Comparison of ENCODE assay signal across 18 cellular contexts in the genomic region with DNA sequence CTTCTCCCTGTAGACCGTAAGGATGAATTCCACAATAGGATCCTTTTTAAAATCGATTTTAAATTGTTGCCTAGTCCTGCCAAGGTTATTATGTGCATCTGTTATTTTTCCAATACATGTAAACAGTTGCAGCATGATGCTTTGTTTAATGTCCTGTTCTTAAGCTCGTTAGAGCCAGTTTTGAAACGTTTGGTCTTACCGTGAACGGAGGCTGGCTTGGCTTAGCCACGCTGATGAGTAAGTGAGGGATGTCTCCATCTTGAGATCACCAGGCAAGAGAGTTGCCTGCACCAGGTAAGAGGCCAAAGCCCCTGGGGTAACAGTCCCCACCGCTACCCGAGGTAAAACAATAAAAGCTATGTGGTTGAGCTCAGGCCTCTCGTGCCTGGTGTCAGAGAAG. TPM values are rescaled to one million over a fixed set of nuclear protein-coding genes. Genes with fewer than 3 reads are reported as not detected.
DNase-seq lines count a peak whose midpoint lies in the region; TF ChIP-seq lines count a peak whose summit lies in the region.
"Had no signal": no experiment of that assay in that cellular context is flagged by ENCODE, and none has a peak within 500 bp of the region (broad histone marks: within the 10 kb centered on the region; RNA-seq: fewer than 3 reads in every experiment).

No MANE protein-coding gene starts in this region.

- no peak overlapping the region for H2AFZ ChIP-seq in MM.1S (ENCODE audit: low read length)
- H2AFZ ChIP-seq: neural progenitor cell had no signal

- no peaks in the 10 kb centered on the region for H3K9me3 ChIP-seq in skeletal muscle satellite cell (replicated peaks; ENCODE audit: low read length)
- no peaks in the 10 kb centered on the region for H3K9me3 ChIP-seq in vagina
- H3K9me3 ChIP-seq in MM.1S (replicated peaks; ENCODE audit: insufficient read depth, low read length): no peaks in the 10 kb centered on the region
- H3K9me3 ChIP-seq: thyroid gland had no signal

- no peaks in the 10 kb centered on the region for H3K9me3 Mint-ChIP-seq in activated naive CD4-positive, alpha-beta T cell treated with anti-CD3 and anti-CD28 coated beads, Interleukin-2, amount 50 U/mL, for 24 hours
- H3K9me3 Mint-ChIP-seq in activated naive CD4-positive, alpha-beta T cell treated with anti-CD3 and anti-CD28 coated beads for 36 hours: no peaks in the 10 kb centered on the region
- H3K9me3 Mint-ChIP-seq in glutamatergic neuron (ENCODE audit: unreplicated experiment) (peaks cover 4% of the 10 kb centered on the region), endothelial cell (ENCODE audit: unreplicated experiment) (no peaks in the 10 kb centered on the region), immature natural killer cell (no peaks in the 10 kb centered on the region)
- H3K9me3 Mint-ChIP-seq: IgD-negative memory B cell, neural progenitor cell had no signal

- peak overlapping the region; percentile 40 for H3K9ac ChIP-seq in skeletal muscle satellite cell (ENCODE audit: low read depth, low read length)
- no peak overlapping the region for H3K9ac ChIP-seq in MM.1S (ENCODE audit: low read length)
- H3K9ac ChIP-seq: neural progenitor cell had no signal

- no peaks in the 10 kb centered on the region for H3F3A ChIP-seq in MM.1S (ENCODE audit: insufficient read depth, low read length)

- TF ChIP-seq POLR2A in vagina (IDR thresholded peaks at IDR 0.05): no peak

- no peaks in the 10 kb centered on the region for H3K4me1 Mint-ChIP-seq in activated naive CD4-positive, alpha-beta T cell treated with anti-CD3 and anti-CD28 coated beads, Interleukin-2, amount 50 U/mL, for 24 hours
- H3K4me1 Mint-ChIP-seq in activated naive CD4-positive, alpha-beta T cell treated with anti-CD3 and anti-CD28 coated beads for 36 hours (ENCODE audit: low read depth): no peaks in the 10 kb centered on the region
- peaks cover 14% of the 10 kb centered on the region for H3K4me1 Mint-ChIP-seq in glutamatergic neuron (ENCODE audit: low read depth, unreplicated experiment)
- no peaks in the 10 kb centered on the region for H3K4me1 Mint-ChIP-seq in endothelial cell (ENCODE audit: unreplicated experiment)
- no peaks in the 10 kb centered on the region for H3K4me1 Mint-ChIP-seq in immature natural killer cell
- H3K4me1 Mint-ChIP-seq: IgD-negative memory B cell, neural progenitor cell had no signal

- DNase-seq in activated naive CD4-positive, alpha-beta T cell treated with anti-CD3 and anti-CD28 coated beads for 36 hours: no peak
- DNase-seq in glutamatergic neuron (no peak), vagina (ENCODE audit: extremely low spot score in 2 of 2) (no peak), endothelial cell (ENCODE audit: low spot score) (no peak), immature natural killer cell (no peak), MM.1S (no peak)
- DNase-seq: 8988T; activated effector memory CD4-positive, alpha-beta T cell treated with anti-CD3 and anti-CD28 coated beads, Interleukin-2, amount 50 U/mL, for 16 hours; cortex of kidney; NCI-H2029; stimulated activated CD4-positive, alpha-beta T cell treated with anti-CD3 and anti-CD28 coated beads, Interleukin-2, amount 100 ng/mL, for 48 hours; thyroid gland had no signal

- intact Hi-C loops in activated naive CD4-positive, alpha-beta T cell treated with anti-CD3 and anti-CD28 coated beads for 36 hours (cut with micrococcal nuclease): loop anchor here (10.0 kb wide), 1 partner anchor 64 kb away; no protein-coding TSS in a partner anchor
- intact Hi-C loops in vagina (cut with DNase I): loop anchor here (10.0 kb wide), 1 partner anchor 46 kb away; no protein-coding TSS in a partner anchor

- no peak overlapping the region for H3K4me3 Mint-ChIP-seq in activated naive CD4-positive, alpha-beta T cell treated with anti-CD3 and anti-CD28 coated beads, Interleukin-2, amount 50 U/mL, for 24 hours
- H3K4me3 Mint-ChIP-seq in activated naive CD4-positive, alpha-beta T cell treated with anti-CD3 and anti-CD28 coated beads for 36 hours: no peak overlapping the region
- H3K4me3 Mint-ChIP-seq in glutamatergic neuron (ENCODE audit: unreplicated experiment): no peak overlapping the region
- H3K4me3 Mint-ChIP-seq in endothelial cell (ENCODE audit: unreplicated experiment): no peak overlapping the region
- H3K4me3 Mint-ChIP-seq in immature natural killer cell: no peak overlapping the region
- H3K4me3 Mint-ChIP-seq: neural progenitor cell had no signal

- no peaks in the 10 kb centered on the region for H3K9me2 ChIP-seq in MM.1S (replicated peaks; ENCODE audit: insufficient read depth, low read length)

- CTCF ChIA-PET in activated naive CD4-positive, alpha-beta T cell treated with anti-CD3 and anti-CD28 coated beads for 36 hours (lab: Charles Lee): interaction anchor here (0.6 kb wide), 1 partner anchor 216 kb away, joined by 3 read pairs; no protein-coding TSS in a partner anchor

- H3K4me2 ChIP-seq in skeletal muscle satellite cell (ENCODE audit: low read length) (peak overlapping the region; percentile 75), MM.1S (ENCODE audit: low read depth, low read length) (no peak overlapping the region)
- H3K4me2 ChIP-seq: neural progenitor cell had no signal

- H3K27me3 Mint-ChIP-seq in activated naive CD4-positive, alpha-beta T cell treated with anti-CD3 and anti-CD28 coated beads, Interleukin-2, amount 50 U/mL, for 24 hours: no peaks in the 10 kb centered on the region
- H3K27me3 Mint-ChIP-seq in activated naive CD4-positive, alpha-beta T cell treated with anti-CD3 and anti-CD28 coated beads for 36 hours (ENCODE audit: low read depth): no peaks in the 10 kb centered on the region
- H3K27me3 Mint-ChIP-seq in glutamatergic neuron (ENCODE audit: unreplicated experiment): no peaks in the 10 kb centered on the region
- peaks cover 6% of the 10 kb centered on the region for H3K27me3 Mint-ChIP-seq in endothelial cell (ENCODE audit: unreplicated experiment)
- peaks cover 0 to 2% (median 2%) of the 10 kb centered on the region in 3 donors for H3K27me3 Mint-ChIP-seq in immature natural killer cell (ENCODE audit: low read depth in 3 of 3)
- H3K27me3 Mint-ChIP-seq: IgD-negative memory B cell had no signal

- no peak for TF ChIP-seq CTCF in glutamatergic neuron (IDR thresholded peaks at IDR 0.05; ENCODE audit: partially characterized antibody, unreplicated experiment)
- TF ChIP-seq CTCF in vagina (IDR thresholded peaks at IDR 0.05): no peak
- no peak for TF ChIP-seq CTCF in endothelial cell (IDR thresholded peaks at IDR 0.05; ENCODE audit: unreplicated experiment)
- no peak for TF ChIP-seq CTCF in MM.1S (IDR thresholded peaks at IDR 0.05; ENCODE audit: low read length)

- peaks cover 19% of the 10 kb centered on the region for H3K4me1 ChIP-seq in skeletal muscle satellite cell (ENCODE audit: control insufficient read depth, insufficient read depth, low read length)
- peaks cover 42% of the 10 kb centered on the region for H3K4me1 ChIP-seq in vagina
- H3K4me1 ChIP-seq in MM.1S (ENCODE audit: low read length): no peaks in the 10 kb centered on the region
- H3K4me1 ChIP-seq: neural progenitor cell had no signal

- H3K27me3 ChIP-seq in skeletal muscle satellite cell (ENCODE audit: control insufficient read depth, insufficient read depth, low read length) (no peaks in the 10 kb centered on the region), vagina (no peaks in the 10 kb centered on the region), MM.1S (replicated peaks; ENCODE audit: insufficient read depth, low read length) (no peaks in the 10 kb centered on the region)
- H3K27me3 ChIP-seq: BLaER1 treated with 17β-estradiol and CSF1 and Interleukin-3, amounts not matched to agents 10 nM and 100 nM; neural progenitor cell; thyroid gland had no signal

- H3K36me3 Mint-ChIP-seq in activated naive CD4-positive, alpha-beta T cell treated with anti-CD3 and anti-CD28 coated beads, Interleukin-2, amount 50 U/mL, for 24 hours: peaks cover 3% of the 10 kb centered on the region
- H3K36me3 Mint-ChIP-seq in activated naive CD4-positive, alpha-beta T cell treated with anti-CD3 and anti-CD28 coated beads for 36 hours (ENCODE audit: low read depth): peaks cover 15% of the 10 kb centered on the region
- H3K36me3 Mint-ChIP-seq in glutamatergic neuron (ENCODE audit: unreplicated experiment): no peaks in the 10 kb centered on the region
- peaks cover 21% of the 10 kb centered on the region for H3K36me3 Mint-ChIP-seq in endothelial cell (ENCODE audit: low read depth, unreplicated experiment)
- peaks cover 0 to 8% (median 4%) of the 10 kb centered on the region in 3 donors for H3K36me3 Mint-ChIP-seq in immature natural killer cell

- H3K4me3 ChIP-seq in skeletal muscle satellite cell (ENCODE audit: low read length) (no peak overlapping the region), vagina (peak overlapping the region; percentile 34 to 44), MM.1S (ENCODE audit: low read length) (no peak overlapping the region)
- H3K4me3 ChIP-seq: BLaER1 treated with 17β-estradiol and CSF1 and Interleukin-3, amounts not matched to agents 10 nM and 100 nM; lung; neural progenitor cell; thyroid gland had no signal

- H3K27ac ChIP-seq in vagina (peak overlapping the region; percentile 88), MM.1S (ENCODE audit: low read length) (no peak overlapping the region)

- peaks cover 19% of the 10 kb centered on the region for H3K79me2 ChIP-seq in MM.1S (ENCODE audit: low read length)

- H3K36me3 ChIP-seq in skeletal muscle satellite cell (ENCODE audit: insufficient read depth, low read length) (peaks cover 71% of the 10 kb centered on the region), vagina (peaks cover 0 to 33% of the 10 kb centered on the region in 2 donors), MM.1S (replicated peaks; ENCODE audit: insufficient read depth, low read length) (peaks cover 28% of the 10 kb centered on the region)
- H3K36me3 ChIP-seq: neural progenitor cell had no signal

- H4K20me1 ChIP-seq in MM.1S (ENCODE audit: insufficient read depth, low read length): no peaks in the 10 kb centered on the region

- peak overlapping the region; percentile 17 for H3K27ac Mint-ChIP-seq in activated naive CD4-positive, alpha-beta T cell treated with anti-CD3 and anti-CD28 coated beads, Interleukin-2, amount 50 U/mL, for 24 hours
- H3K27ac Mint-ChIP-seq in activated naive CD4-positive, alpha-beta T cell treated with anti-CD3 and anti-CD28 coated beads for 36 hours: no peak overlapping the region
- H3K27ac Mint-ChIP-seq in glutamatergic neuron (ENCODE audit: unreplicated experiment) (peak overlapping the region; percentile 17), endothelial cell (ENCODE audit: unreplicated experiment) (no peak overlapping the region), immature natural killer cell (no peak overlapping the region)
- H3K27ac Mint-ChIP-seq: neural progenitor cell had no signal

RNA-seq across cellular contexts. Expression of a gene that starts 17.3 kb away (rescaled TPM):
- 10 to 100 TPM; 22.8 to 23.0 TPM for total RNA-seq in activated naive CD4-positive, alpha-beta T cell treated with anti-CD3 and anti-CD28 coated beads for 36 hours
- total RNA-seq in glutamatergic neuron (ENCODE audit: unreplicated experiment): 32.7 TPM
- total RNA-seq in skeletal muscle satellite cell (2012; rRNA removed): 15.5 and 28.0 TPM in 2 replicates
- 173 TPM for total RNA-seq in vagina
- total RNA-seq in endothelial cell (ENCODE audit: unreplicated experiment): 66.5 TPM
- polyA plus RNA-seq in immature natural killer cell: 10 to 100 TPM; 37.9 to 63.0 (median 52.2) TPM

RNA-seq across cellular contexts. Expression of a gene that starts 30.6 kb away (rescaled TPM):
- 10 to 100 TPM; 33.6 to 35.5 TPM for total RNA-seq in activated naive CD4-positive, alpha-beta T cell treated with anti-CD3 and anti-CD28 coated beads for 36 hours
- total RNA-seq in glutamatergic neuron (ENCODE audit: unreplicated experiment) (26.2 TPM), vagina (18.2 TPM), endothelial cell (ENCODE audit: unreplicated experiment) (21.0 TPM)
- total RNA-seq in skeletal muscle satellite cell (2012; rRNA removed): 28.9 and 30.4 TPM in 2 replicates
- polyA plus RNA-seq in immature natural killer cell: 10 to 100 TPM in 2 of 3 donors, 1 to 10 TPM in 1; 6.0 to 16.3 (median 11.6) TPM

RNA-seq across cellular contexts. Expression of a gene that starts 39.9 kb away (rescaled TPM):
- total RNA-seq in activated naive CD4-positive, alpha-beta T cell treated with anti-CD3 and anti-CD28 coated beads for 36 hours: 100 to 1,000 TPM; 125 to 133 TPM
- total RNA-seq in glutamatergic neuron (ENCODE audit: unreplicated experiment): 63.8 TPM
- total RNA-seq in skeletal muscle satellite cell (2012; rRNA removed): 59.4 and 61.1 TPM in 2 replicates
- total RNA-seq in vagina: 58.7 TPM
- 72.0 TPM for total RNA-seq in endothelial cell (ENCODE audit: unreplicated experiment)
- 10 to 100 TPM; 47.1 to 55.2 (median 50.9) TPM for polyA plus RNA-seq in immature natural killer cell

Comparison
In these comparisons a context has a peak if more than half of its experiments do, and no peak if none do; other contexts are left out.
1. H3K27ac Mint-ChIP-seq: peak in activated naive CD4-positive, alpha-beta T cell treated with anti-CD3 and anti-CD28 coated beads, Interleukin-2, amount 50 U/mL, for 24 hours (single experiment) and glutamatergic neuron (single experiment); none in activated naive CD4-positive, alpha-beta T cell treated with anti-CD3 and anti-CD28 coated beads for 36 hours (single experiment), endothelial cell (single experiment) and immature natural killer cell (0 of 6).
2. H3K4me3 ChIP-seq: peak in vagina (2 of 2); none in skeletal muscle satellite cell (single experiment) and MM.1S (single experiment).